8 cellular contexts compared by ENCODE assay signal in the genomic region with DNA sequence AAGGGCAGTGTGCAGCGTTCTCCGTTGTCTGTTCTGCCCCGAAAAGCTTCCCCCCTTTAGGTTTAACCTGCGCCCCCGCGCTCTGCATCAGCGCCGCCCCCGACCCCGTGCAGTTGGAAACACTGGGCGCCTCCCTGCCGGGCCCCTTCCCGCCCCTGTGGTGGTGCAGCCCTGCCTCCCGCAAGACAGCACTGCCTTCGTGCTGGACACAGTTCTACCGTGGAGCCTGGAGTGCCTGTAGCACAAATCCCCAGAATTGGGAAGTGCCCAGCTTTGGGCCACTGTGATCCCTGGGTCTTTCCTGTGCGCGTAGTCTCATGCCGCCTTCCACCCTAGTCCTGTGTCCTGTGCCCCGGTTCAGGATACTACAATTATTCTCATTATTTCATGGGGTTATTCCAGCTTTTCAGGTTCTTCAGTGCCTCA. TPM values are rescaled to one million over a fixed set of nuclear protein-coding genes. Genes with fewer than 3 reads are reported as not detected.
DNase-seq lines count a peak whose midpoint lies in the region; ATAC-seq and TF ChIP-seq lines count a peak whose summit lies in the region.
"Not testable (repeated sequence)": the region's sequence is repeated elsewhere in the genome, so short reads cannot be mapped to it uniquely, and the experiment has no call there.

No MANE protein-coding gene starts in this region.

- DNase-seq in H9; activated CD4-positive, alpha-beta T cell treated with anti-CD3 and anti-CD28 coated beads for 36 hours; immature natural killer cell; neuronal stem cell (ENCODE audit: low spot score): not testable (repeated sequence)
- DNase-seq in ecto neural progenitor cell (ENCODE audit: low spot score) (peak; percentile 47), aorta (peak in 1 of 2 donors; percentile 76)
- DNase-seq in stimulated activated CD4-positive, alpha-beta T cell treated with anti-CD3 and anti-CD28 coated beads, Interleukin-4, amount 100 ng/mL, for 48 hours (ENCODE audit: low read depth in 2 of 2), result peak; percentile 38 to 72

- H2BK12ac ChIP-seq in H9 (ENCODE audit: insufficient read length, low read depth, low read length); neuronal stem cell (ENCODE audit: low read length): not testable (repeated sequence)

- H2AFZ ChIP-seq in H9 (ENCODE audit: low read length); neuronal stem cell (ENCODE audit: low read length): not testable (repeated sequence)

- H4K8ac ChIP-seq in H9 (replicated peaks; ENCODE audit: insufficient read length, low read depth, low read length), result not testable (repeated sequence)
- H4K8ac ChIP-seq in neuronal stem cell (ENCODE audit: low read depth, low read length), result peak overlapping the region; percentile 43

- not testable (repeated sequence) for H2BK20ac ChIP-seq in H9 (ENCODE audit: low read depth, low read length, poor library complexity, severe bottlenecking)

- H3K27ac Mint-ChIP-seq in H9, result not testable (repeated sequence)
- peak overlapping the region; percentile 39 for H3K27ac Mint-ChIP-seq in activated CD4-positive, alpha-beta T cell treated with anti-CD3 and anti-CD28 coated beads for 36 hours
- H3K27ac Mint-ChIP-seq in activated T-helper 17 cell treated with anti-CD3 and anti-CD28 coated beads, Interleukin-2, amount 50 U/mL, for 72 hours, result peak overlapping the region; percentile 91
- peak overlapping the region; percentile 60 to 92 (median 68) for H3K27ac Mint-ChIP-seq in immature natural killer cell

- not testable (repeated sequence) for H4K91ac ChIP-seq in H9 (ENCODE audit: insufficient read length, low read depth, low read length); neuronal stem cell (ENCODE audit: low read depth, low read length, poor library complexity)

- not testable (repeated sequence) for H3K36me3 Mint-ChIP-seq in H9 (ENCODE audit: insufficient read depth in 1 of 3, low read depth in 3 of 3); immature natural killer cell
- peaks cover 14% of the 10 kb centered on the region for H3K36me3 Mint-ChIP-seq in activated CD4-positive, alpha-beta T cell treated with anti-CD3 and anti-CD28 coated beads for 36 hours (ENCODE audit: low read depth)
- H3K36me3 Mint-ChIP-seq in activated T-helper 17 cell treated with anti-CD3 and anti-CD28 coated beads, Interleukin-2, amount 50 U/mL, for 72 hours (ENCODE audit: low read depth), result peaks cover 34% of the 10 kb centered on the region

- not testable (repeated sequence) for H3K4me1 Mint-ChIP-seq in H9
- H3K4me1 Mint-ChIP-seq in activated CD4-positive, alpha-beta T cell treated with anti-CD3 and anti-CD28 coated beads for 36 hours, result peaks cover 33% of the 10 kb centered on the region
- peaks cover 22% of the 10 kb centered on the region for H3K4me1 Mint-ChIP-seq in activated T-helper 17 cell treated with anti-CD3 and anti-CD28 coated beads, Interleukin-2, amount 50 U/mL, for 72 hours
- H3K4me1 Mint-ChIP-seq in immature natural killer cell, result peaks cover 16 to 22% of the 10 kb centered on the region in 2 donors

- H3K23ac ChIP-seq in H9 (ENCODE audit: insufficient read length, low read depth, low read length); neuronal stem cell (ENCODE audit: low read depth, low read length, poor library complexity): not testable (repeated sequence)

- not testable (repeated sequence) for H3K56ac ChIP-seq in H9 (ENCODE audit: insufficient read length, low read depth, low read length)

- H3K9me3 ChIP-seq in H9 (ENCODE audit: control insufficient read depth, low read depth, low read length); neuronal stem cell (replicated peaks in 1 of 2; ENCODE audit: control insufficient read depth in 2 of 2, insufficient read depth in 1 of 2, low read depth in 1 of 2, low read length in 2 of 2); aorta (ENCODE audit: control insufficient read depth, low read length): not testable (repeated sequence)

- H2BK120ac ChIP-seq in H9 (ENCODE audit: low read depth, low read length, poor library complexity, severe bottlenecking); neuronal stem cell (ENCODE audit: low read depth, low read length): not testable (repeated sequence)

- not testable (repeated sequence) for H3K27me3 ChIP-seq in H9 (ENCODE audit: insufficient read depth, low read length); neuronal stem cell (ENCODE audit: control insufficient read depth in 3 of 3, insufficient read depth in 3 of 3, low read depth in 1 of 3, low read length in 3 of 3); aorta (ENCODE audit: control insufficient read depth in 1 of 2, insufficient read depth in 2 of 2, low read length in 1 of 2)

- H3K9me3 Mint-ChIP-seq in H9; activated CD4-positive, alpha-beta T cell treated with anti-CD3 and anti-CD28 coated beads for 36 hours (ENCODE audit: low read depth); activated T-helper 17 cell treated with anti-CD3 and anti-CD28 coated beads, Interleukin-2, amount 50 U/mL, for 72 hours; immature natural killer cell: not testable (repeated sequence)

- intact Hi-C loops in activated CD4-positive, alpha-beta T cell treated with anti-CD3 and anti-CD28 coated beads for 36 hours (cut with DNase I, micrococcal nuclease), result loop anchor here in 1 of 2 experiments (2.0 kb wide), 1 partner anchor 47 kb away; a partner anchor contains a TSS
- intact Hi-C loops in aorta (cut with DNase I), result not testable (repeated sequence)

- not testable (repeated sequence) for H2BK5ac ChIP-seq in H9 (ENCODE audit: insufficient read length, low read length); neuronal stem cell (ENCODE audit: low read length)

- not testable (repeated sequence) for TF ChIP-seq CTCF in H9 (conservative IDR thresholded peaks at IDR 0.05)

- H3K36me3 ChIP-seq in neuronal stem cell (replicated peaks in 1 of 2; ENCODE audit: control insufficient read depth in 2 of 2, insufficient read depth in 2 of 2, low read length in 2 of 2), result peaks cover 0 to 18% of the 10 kb centered on the region in 2 donors
- H3K36me3 ChIP-seq in aorta (ENCODE audit: control insufficient read depth in 1 of 2, insufficient read depth in 2 of 2, low read length in 1 of 2), result not testable (repeated sequence)

- not testable (repeated sequence) for H2AK5ac ChIP-seq in H9 (ENCODE audit: insufficient read length, low read length); neuronal stem cell (ENCODE audit: low read depth, low read length)

- not testable (repeated sequence) for H3K79me1 ChIP-seq in H9 (ENCODE audit: insufficient read depth, low read depth, low read length, poor library complexity, severe bottlenecking); neuronal stem cell (ENCODE audit: low read depth, low read length)

- WGBS in H9 (ENCODE audit: extremely low coverage, insufficient read length, low lambda C conversion rate), result no CpG with 5 or more reads among the region's 20 CpGs
- no CpG with 5 or more reads among the region's 20 CpGs for WGBS in neuronal stem cell (ENCODE audit: extremely low coverage in 2 of 2, insufficient read length in 2 of 2, insufficient replicate concordance in 1 of 2), 2 donors
- WGBS in aorta, 2 donors, result 35 to 36% methylated on average over 20 of the region's 20 CpGs

- not testable (repeated sequence) for H3T11ph ChIP-seq in H9 (ENCODE audit: low read length)

- not testable (repeated sequence) for H4K20me1 ChIP-seq in H9 (ENCODE audit: control insufficient read depth, insufficient read depth, insufficient read length)

- H3K4me1 ChIP-seq in H9 (ENCODE audit: insufficient read depth, low read length); neuronal stem cell (ENCODE audit: control insufficient read depth in 2 of 2, insufficient read depth in 1 of 2, low read depth in 1 of 2, low read length in 2 of 2); aorta (ENCODE audit: control insufficient read depth in 1 of 2, insufficient read depth in 2 of 2, low read length in 2 of 2): not testable (repeated sequence)

- not testable (repeated sequence) for H3K18ac ChIP-seq in H9 (ENCODE audit: insufficient read length, low read depth, low read length); neuronal stem cell (ENCODE audit: low read length)

- not testable (repeated sequence) for H3K27ac ChIP-seq in H9 (ENCODE audit: insufficient read length, low read depth, low read length); neuronal stem cell (replicated peaks; ENCODE audit: low read length); aorta (ENCODE audit: low read depth in 1 of 2, low read length in 2 of 2)

- CTCF ChIA-PET in activated CD4-positive, alpha-beta T cell treated with anti-CD3 and anti-CD28 coated beads for 36 hours (lab: Charles Lee), result not testable (repeated sequence)

- peaks cover 10% of the 10 kb centered on the region for H3K27me3 Mint-ChIP-seq in H9 (ENCODE audit: low read depth)
- H3K27me3 Mint-ChIP-seq in activated CD4-positive, alpha-beta T cell treated with anti-CD3 and anti-CD28 coated beads for 36 hours; activated T-helper 17 cell treated with anti-CD3 and anti-CD28 coated beads, Interleukin-2, amount 50 U/mL, for 72 hours; immature natural killer cell (ENCODE audit: low read depth in 3 of 3): not testable (repeated sequence)

- POLR2A ChIA-PET in activated CD4-positive, alpha-beta T cell treated with anti-CD3 and anti-CD28 coated beads for 36 hours (lab: Charles Lee), result interaction anchor here (0.7 kb wide), 1 partner anchor 48 kb away, joined by 6 read pairs; no protein-coding TSS in a partner anchor

- H3K4me2 ChIP-seq in H9 (ENCODE audit: insufficient read depth, insufficient read length, low read length), result peak overlapping the region; percentile 43
- not testable (repeated sequence) for H3K4me2 ChIP-seq in neuronal stem cell (ENCODE audit: insufficient read depth, low read length, poor library complexity, severe bottlenecking)

- H3K4me3 Mint-ChIP-seq in H9 (peak overlapping the region; percentile 78 to 83), immature natural killer cell (peak overlapping the region; percentile 72 to 90 (median 78))
- peak overlapping the region; percentile 49 for H3K4me3 Mint-ChIP-seq in activated CD4-positive, alpha-beta T cell treated with anti-CD3 and anti-CD28 coated beads for 36 hours
- peak overlapping the region; percentile 80 for H3K4me3 Mint-ChIP-seq in activated T-helper 17 cell treated with anti-CD3 and anti-CD28 coated beads, Interleukin-2, amount 50 U/mL, for 72 hours

- not testable (repeated sequence) for H2BK15ac ChIP-seq in H9 (ENCODE audit: low read depth, low read length); neuronal stem cell (ENCODE audit: low read length)

- not testable (repeated sequence) for H3K14ac ChIP-seq in H9 (ENCODE audit: insufficient read depth, low read length); neuronal stem cell (ENCODE audit: low read length)

- H3K9ac ChIP-seq in H9 (ENCODE audit: extremely low read depth, insufficient read length, low read length); neuronal stem cell (ENCODE audit: low read depth, low read length, poor library complexity): not testable (repeated sequence)

- ATAC-seq in activated CD4-positive, alpha-beta T cell treated with anti-CD3 and anti-CD28 coated beads for 36 hours, result not testable (repeated sequence)
- ATAC-seq in activated T-helper 17 cell treated with anti-CD3 and anti-CD28 coated beads, Interleukin-2, amount 50 U/mL, for 72 hours (replicated peaks), result peak; percentile 16
- peak; percentile 40 for ATAC-seq in aorta (ENCODE audit: low FRiP score)

- not testable (repeated sequence) for H3K79me2 ChIP-seq in H9 (ENCODE audit: insufficient read depth, low read length)

- not testable (repeated sequence) for H4K5ac ChIP-seq in H9 (ENCODE audit: insufficient read length, low read depth, low read length)

- not testable (repeated sequence) for H3K4me3 ChIP-seq in neuronal stem cell (ENCODE audit: low read length in 2 of 2); aorta (ENCODE audit: low read length in 2 of 2)

- H3K23me2 ChIP-seq in H9 (ENCODE audit: insufficient read length, low read depth, low read length, poor library complexity, severe bottlenecking), result not testable (repeated sequence)

- H3K4ac ChIP-seq in H9 (ENCODE audit: low read depth, low read length); neuronal stem cell (ENCODE audit: low read length): not testable (repeated sequence)

RNA-seq across cellular contexts. Expression of a gene that starts 47.1 kb away (rescaled TPM):
- total RNA-seq in H9 (2021) (34.5 and 35.3 TPM in 2 replicates), aorta (10 to 100 TPM; 51.7 to 81.3 TPM)
- total RNA-seq in activated CD4-positive, alpha-beta T cell treated with anti-CD3 and anti-CD28 coated beads for 36 hours, result 10 to 100 TPM; 49.9 to 54.2 TPM
- total RNA-seq in activated T-helper 17 cell treated with anti-CD3 and anti-CD28 coated beads, Interleukin-2, amount 50 U/mL, for 72 hours, result 10 to 100 TPM; 56.5 to 67.7 TPM
- polyA plus RNA-seq in immature natural killer cell (1 to 10 TPM; 1.4 to 4.9 (median 1.6) TPM), aorta (100 to 1,000 TPM in 1 of 2 donors, 1 to 10 TPM in 1; 9.3 to 162 TPM)
- polyA plus RNA-seq in neuronal stem cell (2013, experiment 1 of 2), result 21.3 TPM
- polyA plus RNA-seq in neuronal stem cell (2013, experiment 2 of 2), result 20.7 TPM
